Comparison of ENCODE assay signal across 1 cellular context in the genomic region with DNA sequence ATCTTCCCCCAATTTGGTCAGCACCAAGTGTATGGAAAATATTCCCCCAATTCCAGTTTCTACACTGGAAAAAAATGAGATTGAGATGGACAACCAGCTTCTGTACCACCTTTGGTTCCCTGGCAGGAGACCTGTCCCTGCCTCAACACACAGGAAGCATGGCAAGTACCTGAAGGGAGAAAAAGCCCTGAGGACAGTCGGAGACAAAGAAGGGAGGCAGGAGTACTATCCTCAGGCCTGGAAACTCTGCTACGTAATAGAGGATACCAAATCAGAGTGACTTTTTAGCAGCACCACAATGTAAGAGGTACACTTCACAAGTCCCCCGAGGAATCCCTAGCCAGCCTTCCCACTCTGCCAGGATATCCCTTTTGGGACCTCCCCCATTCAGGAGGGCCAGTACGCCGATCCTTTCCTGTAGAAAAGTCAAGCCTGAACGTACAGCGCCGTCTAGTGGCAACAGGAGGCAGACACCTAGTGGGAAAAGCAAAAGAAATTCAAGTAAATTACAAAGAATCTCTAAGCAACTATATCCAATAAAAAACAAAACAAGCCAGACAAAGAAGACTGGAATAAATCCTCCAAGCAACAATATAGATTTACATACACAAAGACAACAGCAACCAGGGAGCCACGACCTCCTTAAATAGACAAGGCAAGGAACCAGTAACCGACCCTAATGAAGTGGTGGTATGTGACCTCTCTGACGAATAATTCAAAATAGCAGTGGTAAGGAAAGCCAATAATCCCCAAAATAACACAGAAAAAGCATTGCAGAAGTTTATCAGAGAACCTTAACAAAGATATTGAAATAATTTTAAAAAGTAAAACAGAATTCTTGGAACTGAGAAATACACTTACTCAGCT.
TF ChIP-seq lines count a peak whose summit lies in the region.

No MANE protein-coding gene starts in this region.

TF ChIP-seq in GM23338, 12 proteins besides CTCF, POLR2A, EP300 and RAD21 (continued from another document):
- TF ChIP-seq, protein P1, sequence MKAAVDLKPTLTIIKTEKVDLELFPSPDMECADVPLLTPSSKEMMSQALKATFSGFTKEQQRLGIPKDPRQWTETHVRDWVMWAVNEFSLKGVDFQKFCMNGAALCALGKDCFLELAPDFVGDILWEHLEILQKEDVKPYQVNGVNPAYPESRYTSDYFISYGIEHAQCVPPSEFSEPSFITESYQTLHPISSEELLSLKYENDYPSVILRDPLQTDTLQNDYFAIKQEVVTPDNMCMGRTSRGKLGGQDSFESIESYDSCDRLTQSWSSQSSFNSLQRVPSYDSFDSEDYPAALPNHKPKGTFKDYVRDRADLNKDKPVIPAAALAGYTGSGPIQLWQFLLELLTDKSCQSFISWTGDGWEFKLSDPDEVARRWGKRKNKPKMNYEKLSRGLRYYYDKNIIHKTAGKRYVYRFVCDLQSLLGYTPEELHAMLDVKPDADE (IDR thresholded peaks at IDR 0.05), result no peak
